In the genomic region with DNA sequence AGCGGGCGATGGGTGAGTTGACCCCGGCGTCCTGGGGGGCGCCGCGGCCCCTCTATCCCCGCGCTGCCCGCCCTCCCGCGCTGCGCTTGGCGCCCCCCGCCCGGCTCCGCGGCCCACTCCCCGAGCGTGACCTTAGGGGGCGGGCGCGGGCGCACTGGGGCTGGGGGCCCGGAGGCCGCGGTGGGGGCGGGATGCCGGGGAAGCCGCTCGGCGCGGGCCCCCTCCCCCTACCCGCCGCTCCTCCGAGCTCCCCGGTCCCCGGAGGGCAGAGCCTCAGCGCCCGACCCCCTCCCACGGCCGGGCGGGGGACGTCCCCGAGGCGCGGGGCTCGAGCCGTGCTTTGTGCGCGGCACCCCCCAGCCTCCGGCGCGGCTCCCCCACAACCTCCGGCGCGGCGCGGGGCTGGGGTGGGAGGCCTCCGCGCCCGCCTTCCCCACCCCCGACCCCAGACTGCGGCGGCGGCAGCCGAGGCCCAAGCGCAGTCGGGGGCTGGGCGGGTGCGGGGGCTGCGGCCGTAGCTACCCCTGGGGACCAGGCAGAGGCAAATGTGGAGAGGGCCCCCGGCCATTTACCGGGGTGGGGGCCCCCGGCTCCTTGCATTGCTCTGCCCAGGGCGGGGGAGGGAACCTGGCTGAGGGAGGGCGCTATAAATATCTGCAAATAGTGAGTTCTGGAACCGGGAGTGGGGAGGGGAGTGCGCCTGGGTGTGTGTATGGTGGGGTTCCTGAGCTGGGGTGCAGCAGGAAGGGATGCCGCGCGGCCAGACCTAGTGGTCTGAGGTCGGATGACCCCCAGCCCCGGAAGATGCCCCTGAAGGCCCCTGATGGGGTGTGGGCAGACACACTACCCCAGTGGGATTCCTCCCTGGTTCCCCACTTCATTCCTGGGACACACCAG, we compare ENCODE assay signal across 9 cellular contexts. TPM values are rescaled to one million over a fixed set of nuclear protein-coding genes. Genes with fewer than 3 reads are reported as not detected.
DNase-seq lines count a peak whose midpoint lies in the region; ATAC-seq and TF ChIP-seq lines count a peak whose summit lies in the region.
"Had no signal": no experiment of that assay in that cellular context is flagged by ENCODE, and none has a peak within 500 bp of the region (broad histone marks: within the 10 kb centered on the region; RNA-seq: fewer than 3 reads in every experiment).

No MANE protein-coding gene starts in this region.

- peaks cover 33% of the 10 kb centered on the region for H3K4me1 ChIP-seq in testis
- peaks cover 7% of the 10 kb centered on the region for H3K4me1 ChIP-seq in body of pancreas
- H3K4me1 ChIP-seq: parathyroid adenoma had no signal

- no peaks in the 10 kb centered on the region for H3K9me3 ChIP-seq in testis
- no peaks in the 10 kb centered on the region for H3K9me3 ChIP-seq in body of pancreas

- H3K4me3 ChIP-seq in testis (peak overlapping the region; percentile 60 to 71), body of pancreas (no peak overlapping the region)

- intact Hi-C loops in testis (cut with DNase I; ENCODE audit: low total_unique reads), result no loop called here
- intact Hi-C loops in body of pancreas (cut with DNase I), result no loop called here

- H3K27me3 Mint-ChIP-seq in activated naive CD8-positive, alpha-beta T cell, result peaks cover 5% of the 10 kb centered on the region

- H3K27ac ChIP-seq in testis, result peak overlapping the region; percentile 69 to 72
- no peak overlapping the region for H3K27ac ChIP-seq in body of pancreas
- H3K27ac ChIP-seq: parathyroid adenoma had no signal

- TF ChIP-seq POLR2A in testis (IDR thresholded peaks at IDR 0.05) (no peak), body of pancreas (IDR thresholded peaks at IDR 0.05) (no peak)

- no peaks in the 10 kb centered on the region for H3K27me3 ChIP-seq in testis
- peaks cover 0 to 12% of the 10 kb centered on the region in 2 donors for H3K27me3 ChIP-seq in body of pancreas

- no peaks in the 10 kb centered on the region for H3K36me3 ChIP-seq in testis (ENCODE audit: low read depth, missing control alignments)
- no peaks in the 10 kb centered on the region for H3K36me3 ChIP-seq in body of pancreas (replicated peaks in 1 of 2; ENCODE audit: insufficient read depth in 1 of 2, low read depth in 2 of 2)

- H3K4me1 Mint-ChIP-seq in activated naive CD8-positive, alpha-beta T cell (ENCODE audit: low read depth), result peaks cover 18% of the 10 kb centered on the region

- no peak for ATAC-seq in body of pancreas

- DNase-seq in NCI-H748 (lab: John Stamatoyannopoulos, UW; ENCODE audit: unreplicated experiment) (peak; percentile 16), NCI-H748 treated with DMSO at 0.1 percent for 48 hours (lab: John Stamatoyannopoulos, UW) (no peak), iPS-NIHi11 (ENCODE audit: low spot score) (peak; percentile 71), testis (peak; percentile 43), body of pancreas (no peak), NCI-H1048 (lab: John Stamatoyannopoulos, UW) (no peak)
- DNase-seq in effector CD8-positive, alpha-beta T cell (lab: John Stamatoyannopoulos, UW), result no peak

- H3K4me3 Mint-ChIP-seq in activated naive CD8-positive, alpha-beta T cell, result peak overlapping the region; percentile 61

- 2 to 8% methylated on average over 2 to 83 of the region's 85 CpGs for WGBS in testis, 2 donors
- WGBS in body of pancreas, 2 donors, result 5% methylated on average over 36 of the region's 85 CpGs; no CpG with 5 or more reads in 1 of the 2 donors

- TF ChIP-seq CTCF in testis (IDR thresholded peaks at IDR 0.05) (no peak), body of pancreas (IDR thresholded peaks at IDR 0.05) (no peak)

- H3K36me3 Mint-ChIP-seq in activated naive CD8-positive, alpha-beta T cell, result no peaks in the 10 kb centered on the region

- no peaks in the 10 kb centered on the region for H3K9me3 Mint-ChIP-seq in activated naive CD8-positive, alpha-beta T cell (ENCODE audit: low read depth)

- no peak overlapping the region for H3K27ac Mint-ChIP-seq in activated naive CD8-positive, alpha-beta T cell

RNA-seq across cellular contexts. Expression of a gene that starts 1.0 kb away (rescaled TPM):
- total RNA-seq in testis (1 to 10 TPM; 4.6 to 6.4 TPM), body of pancreas (1 to 10 TPM in 1 of 2 donors, under 1 TPM in 1; 0.99 to 2.9 TPM)
- polyA plus RNA-seq in testis (ENCODE audit: insufficient read depth, low read depth, low replicate concordance), result 9.7 TPM

RNA-seq across cellular contexts. Expression of a gene that starts 44.3 kb away (rescaled TPM):
- total RNA-seq in testis (100 to 1,000 TPM in 1 of 2 donors, 10 to 100 TPM in 1; 60.6 to 120 TPM), body of pancreas (10 to 100 TPM in 1 of 2 donors, 1 to 10 TPM in 1; 9.1 to 14.8 TPM)
- 78.2 TPM for polyA plus RNA-seq in testis (ENCODE audit: insufficient read depth, low read depth, low replicate concordance)

RNA-seq across cellular contexts. Expression of a gene that starts 58.2 kb away (rescaled TPM):
- total RNA-seq in testis, result 10 to 100 TPM; 29.8 to 35.7 TPM
- 21.9 TPM for polyA plus RNA-seq in testis (ENCODE audit: insufficient read depth, low read depth, low replicate concordance)
- total RNA-seq in body of pancreas, result 10 to 100 TPM; 14.0 to 17.8 TPM

Comparison
In these comparisons a context has a peak if more than half of its experiments do, and no peak if none do; other contexts are left out.
1. DNase-seq: peak in NCI-H748 (single experiment), iPS-NIHi11 (single experiment) and testis (single experiment); none in NCI-H748 treated with DMSO at 0.1 percent for 48 hours (single experiment), effector CD8-positive, alpha-beta T cell (single experiment), body of pancreas (0 of 4) and NCI-H1048 (single experiment).
2. H3K27ac ChIP-seq: peak in testis (2 of 2); none in body of pancreas (0 of 4).
3. H3K4me3 ChIP-seq: peak in testis (2 of 2); none in body of pancreas (0 of 2).